17 cellular contexts compared by ENCODE assay signal in genomic region chr7:25963733-25964132, GRCh38.
"Had no signal": no experiment of that assay in that cellular context is flagged by ENCODE, and none has a peak within 500 bp of the region (broad histone marks: within the 10 kb centered on the region; RNA-seq: fewer than 3 reads in every experiment).

No MANE protein-coding gene starts in this region.

- H3K4me2 ChIP-seq: hepatocyte had no signal

- H3K36me3 ChIP-seq: adrenal gland, esophagus muscularis mucosa, ovary had no signal

- ATAC-seq: activated CD4-positive, alpha-beta T cell treated with anti-CD3 and anti-CD28 coated beads for 36 hours; activated naive CD4-positive, alpha-beta T cell treated with anti-CD3 and anti-CD28 coated beads, Interleukin-2, amount 50 U/mL, for 72 hours; naive thymus-derived CD8-positive, alpha-beta T cell had no signal

- H3K9me3 ChIP-seq: adrenal gland, esophagus muscularis mucosa, ovary had no signal

- H3K4me3 ChIP-seq: adrenal gland, esophagus muscularis mucosa, hepatocyte, ovary had no signal

- DNase-seq: activated CD4-positive, alpha-beta memory T cell treated with anti-CD3 and anti-CD28 coated beads for 36 hours; activated CD4-positive, alpha-beta T cell treated with anti-CD3 and anti-CD28 coated beads for 36 hours; activated gamma-delta T cell treated with Interleukin-2 at 50 U/mL for 16 hours; activated T-cell treated with anti-CD3 and anti-CD28 coated beads for 4 hours; adrenal gland; effector CD8-positive, alpha-beta T cell; mesendoderm; naive thymus-derived CD8-positive, alpha-beta T cell; ovary; stimulated activated naive B cell treated with anti-CD40 and anti-IgM and Interleukin-4, amounts not matched to agents 10 μg/mL and 1 μg/mL and 100 μg/mL, for 72 hours; T-helper 2 cell had no signal

- FAIRE-seq: astrocyte, bronchial epithelial cell, islet of Langerhans had no signal

- H3K79me2 ChIP-seq: hepatocyte had no signal

- H2AFZ ChIP-seq: hepatocyte had no signal

- H3K27me3 ChIP-seq: hepatocyte, ovary had no signal

- H3K27ac ChIP-seq: adrenal gland, esophagus muscularis mucosa, hepatocyte, ovary had no signal

- H3K4me1 ChIP-seq: adrenal gland, esophagus muscularis mucosa had no signal
